In the genomic region with DNA sequence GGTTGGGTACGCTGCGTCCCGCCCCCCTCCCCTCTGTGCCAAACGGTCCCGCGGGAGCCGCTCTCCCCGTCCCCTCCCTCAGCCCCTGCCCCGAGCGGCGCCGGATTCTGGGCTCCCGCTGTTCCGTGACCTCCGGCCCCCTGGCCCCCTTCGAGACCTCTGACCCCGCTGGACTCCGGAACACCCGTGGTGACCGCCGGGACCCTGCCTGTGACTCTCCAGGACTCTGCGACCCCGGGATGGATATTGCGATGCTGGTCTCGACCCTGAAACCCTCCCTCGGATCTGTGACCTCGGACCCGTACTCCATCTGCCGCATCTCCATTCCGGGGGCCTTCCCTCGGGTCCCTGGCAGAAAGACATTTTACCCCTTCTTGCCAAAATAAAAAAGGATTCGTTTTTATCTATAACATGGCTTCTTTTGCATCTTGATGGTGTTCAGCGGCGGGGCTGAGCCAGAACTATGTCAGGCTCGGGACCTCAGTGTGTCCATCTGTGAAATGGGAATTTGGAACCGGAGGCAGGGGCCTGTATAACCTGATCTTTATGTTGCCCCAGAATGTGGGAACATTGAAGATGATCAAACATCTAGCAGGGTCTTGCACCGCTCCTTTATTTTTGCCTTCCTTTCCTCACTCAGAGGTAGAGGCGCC, we compare ENCODE assay signal across 8 cellular contexts. TPM values are rescaled to one million over a fixed set of nuclear protein-coding genes. Genes with fewer than 3 reads are reported as not detected.
A peak's percentile ranks its signal among the peaks of the same experiment; 100 is the strongest.
DNase-seq lines count a peak whose midpoint lies in the region; ATAC-seq and TF ChIP-seq lines count a peak whose summit lies in the region.

No MANE protein-coding gene starts in this region.

- no peaks in the 10 kb centered on the region for H3K9me3 Mint-ChIP-seq in activated CD8-positive, alpha-beta T cell treated with anti-CD3 and anti-CD28 coated beads, Interleukin-2, amount 10 ng/mL, durations not matched to agents 7 days and 5 days (ENCODE audit: insufficient read depth)

- intact Hi-C loops in spleen (cut with DNase I; ENCODE audit: low total_unique reads): loop anchor here (5.0 kb wide), 1 partner anchor 73 kb away; no protein-coding TSS in a partner anchor

- H3K27me3 Mint-ChIP-seq in activated CD8-positive, alpha-beta T cell treated with anti-CD3 and anti-CD28 coated beads, Interleukin-2, amount 10 ng/mL, durations not matched to agents 7 days and 5 days (ENCODE audit: low read depth): peaks cover 24% of the 10 kb centered on the region

- H3K27me3 ChIP-seq in HL-60 (ENCODE audit: insufficient read depth, poor library complexity, severe bottlenecking) (peaks cover 7% of the 10 kb centered on the region), iPS-15b (ENCODE audit: control insufficient read depth, insufficient read depth, low read length) (peaks cover 15% of the 10 kb centered on the region), spleen (replicated peaks in 1 of 7) (peaks cover 0 to 33% (median 21%) of the 10 kb centered on the region in 7 donors)

- no peaks in the 10 kb centered on the region for H3K9me3 ChIP-seq in iPS-15b (ENCODE audit: control insufficient read depth, insufficient read depth, low read length)
- H3K9me3 ChIP-seq in spleen: no peaks in the 10 kb centered on the region

- H3K4me1 Mint-ChIP-seq in activated CD8-positive, alpha-beta T cell treated with anti-CD3 and anti-CD28 coated beads, Interleukin-2, amount 10 ng/mL, durations not matched to agents 7 days and 5 days (ENCODE audit: low read depth): peaks cover 23% of the 10 kb centered on the region

- no peak for TF ChIP-seq CTCF in HL-60 (IDR thresholded peaks at IDR 0.05; ENCODE audit: insufficient read depth, low read length)
- peak in 1 of 11 experiments; percentile 93 for TF ChIP-seq CTCF in spleen (IDR thresholded peaks at IDR 0.05 in 8 of 11, conservative IDR thresholded peaks at IDR 0.05 in 3 of 11)

- H3K27ac Mint-ChIP-seq in activated CD8-positive, alpha-beta T cell treated with anti-CD3 and anti-CD28 coated beads, Interleukin-2, amount 10 ng/mL, durations not matched to agents 7 days and 5 days: peak overlapping the region; percentile 82

- no peak for TF ChIP-seq POLR2A in spleen (IDR thresholded peaks at IDR 0.05)

- 3 to 5% (median 4%) methylated on average over 23 to 38 of the region's 38 CpGs for WGBS in spleen, 5 donors

- peaks cover 3% of the 10 kb centered on the region for H3K36me3 Mint-ChIP-seq in activated CD8-positive, alpha-beta T cell treated with anti-CD3 and anti-CD28 coated beads, Interleukin-2, amount 10 ng/mL, durations not matched to agents 7 days and 5 days (ENCODE audit: low read depth)

- H3K4me1 ChIP-seq in iPS-15b (ENCODE audit: control insufficient read depth, insufficient read depth, low read length) (no peaks in the 10 kb centered on the region), spleen (peaks cover 13 to 47% (median 38%) of the 10 kb centered on the region in 6 donors)

- POLR2A ChIA-PET in activated CD8-positive, alpha-beta T cell treated with anti-CD3 and anti-CD28 coated beads, Interleukin-2, amount 10 ng/mL, durations not matched to agents 7 days and 5 days (lab: Charles Lee): no interaction called here

- DNase-seq in HL-60 (ENCODE audit: low read depth in 1 of 2, low spot score in 1 of 2) (no peak), spleen (peak; percentile 86), midbrain (lab: John Stamatoyannopoulos, UW) (no peak)
- no peak for DNase-seq in activated CD8-positive, alpha-beta T cell treated with anti-CD3 and anti-CD28 coated beads, Interleukin-2, amount 10 ng/mL, durations not matched to agents 7 days and 5 days

- H3K27ac ChIP-seq in HL-60 (replicated peaks) (no peak overlapping the region), spleen (peak overlapping the region in 4 of 8 donors; percentile 84 to 89 (median 87))

- CTCF ChIA-PET in activated CD8-positive, alpha-beta T cell treated with anti-CD3 and anti-CD28 coated beads, Interleukin-2, amount 10 ng/mL, durations not matched to agents 7 days and 5 days (lab: Charles Lee): interaction anchor here (1.2 kb wide), 1 partner anchor 214 kb away, joined by 4 read pairs; no protein-coding TSS in a partner anchor

- H3K4me3 Mint-ChIP-seq in activated CD8-positive, alpha-beta T cell treated with anti-CD3 and anti-CD28 coated beads, Interleukin-2, amount 10 ng/mL, durations not matched to agents 7 days and 5 days: peak overlapping the region; percentile 84

- H3K9ac ChIP-seq in iPS-15b (ENCODE audit: low read depth, low read length): no peak overlapping the region

- peak overlapping the region; percentile 44 for H3K4me3 ChIP-seq in HL-60 (replicated peaks; ENCODE audit: insufficient read depth, low read length)
- peak overlapping the region; percentile 47 for H3K4me3 ChIP-seq in iPS-15b (ENCODE audit: low read depth, low read length)
- peak overlapping the region; percentile 29 to 97 (median 86) for H3K4me3 ChIP-seq in spleen

- H3K36me3 ChIP-seq in iPS-15b (ENCODE audit: control insufficient read depth, insufficient read depth, low read length): no peaks in the 10 kb centered on the region
- H3K36me3 ChIP-seq in spleen: no peaks in the 10 kb centered on the region

- no peak for ATAC-seq in activated CD8-positive, alpha-beta T cell treated with anti-CD3 and anti-CD28 coated beads, Interleukin-2, amount 10 ng/mL, durations not matched to agents 7 days and 5 days
- ATAC-seq in HG02798 (IDR thresholded peaks at IDR 0.05; ENCODE audit: poor library complexity, unreplicated experiment): no peak
- no peak for ATAC-seq in HG03196 (IDR thresholded peaks at IDR 0.05; ENCODE audit: unreplicated experiment)
- no peak for ATAC-seq in GM18867 (IDR thresholded peaks at IDR 0.05; ENCODE audit: unreplicated experiment)

RNA-seq across cellular contexts. Expression of a gene that starts 0.7 kb away (rescaled TPM):
- 1 to 10 TPM; 5.0 to 5.9 TPM for total RNA-seq in activated CD8-positive, alpha-beta T cell treated with anti-CD3 and anti-CD28 coated beads, Interleukin-2, amount 10 ng/mL, durations not matched to agents 7 days and 5 days
- total RNA-seq in spleen: 10 to 100 TPM; 15.3 to 26.2 (median 22.5) TPM
- 10 to 100 TPM in 1 of 3 donors, 1 to 10 TPM in 2; 2.3 to 11.0 (median 2.5) TPM for polyA plus RNA-seq in spleen

RNA-seq across cellular contexts. Expression of a gene that starts 11.7 kb away (rescaled TPM):
- under 1 TPM in 1 of 2 experiments, not detected in 1; 0.37 TPM for total RNA-seq in activated CD8-positive, alpha-beta T cell treated with anti-CD3 and anti-CD28 coated beads, Interleukin-2, amount 10 ng/mL, durations not matched to agents 7 days and 5 days
- total RNA-seq in spleen: 1 to 10 TPM in 2 of 7 donors, under 1 TPM in 4, not detected in 1; 0.28 to 2.3 (median 0.79) TPM
- under 1 TPM; 0.13 to 0.43 (median 0.21) TPM for polyA plus RNA-seq in spleen

RNA-seq across cellular contexts. Expression of a gene that starts 22.4 kb away (rescaled TPM):
- 10 to 100 TPM; 48.2 to 52.7 TPM for total RNA-seq in activated CD8-positive, alpha-beta T cell treated with anti-CD3 and anti-CD28 coated beads, Interleukin-2, amount 10 ng/mL, durations not matched to agents 7 days and 5 days
- 10 to 100 TPM; 13.7 to 20.3 (median 15.5) TPM for total RNA-seq in spleen
- 10 to 100 TPM; 24.3 to 34.3 (median 29.9) TPM for polyA plus RNA-seq in spleen

RNA-seq across cellular contexts. Expression of a gene that starts 22.8 kb away (rescaled TPM):
- total RNA-seq in activated CD8-positive, alpha-beta T cell treated with anti-CD3 and anti-CD28 coated beads, Interleukin-2, amount 10 ng/mL, durations not matched to agents 7 days and 5 days: under 1 TPM; 0.44 to 0.55 TPM
- 1 to 10 TPM in 2 of 7 donors, under 1 TPM in 3, not detected in 2; 0.46 to 1.2 (median 0.60) TPM for total RNA-seq in spleen
- polyA plus RNA-seq in spleen: under 1 TPM; 0.33 to 0.61 (median 0.49) TPM

RNA-seq across cellular contexts. Expression of a gene that starts 55.7 kb away (rescaled TPM):
- 10 to 100 TPM; 73.1 to 83.8 TPM for total RNA-seq in activated CD8-positive, alpha-beta T cell treated with anti-CD3 and anti-CD28 coated beads, Interleukin-2, amount 10 ng/mL, durations not matched to agents 7 days and 5 days
- 100 to 1,000 TPM in 1 of 7 donors, 10 to 100 TPM in 6; 63.8 to 100 (median 76.7) TPM for total RNA-seq in spleen
- 10 to 100 TPM; 12.5 to 43.6 (median 16.8) TPM for polyA plus RNA-seq in spleen
